ENCODE assay signal across 10 cellular contexts in genomic region chr14:57066887-57067513, GRCh38.
DNase-seq lines count a peak whose midpoint lies in the region; ATAC-seq and TF ChIP-seq lines count a peak whose summit lies in the region.
"Had no signal": no experiment of that assay in that cellular context is flagged by ENCODE, and none has a peak within 500 bp of the region (broad histone marks: within the 10 kb centered on the region; RNA-seq: fewer than 3 reads in every experiment).

No MANE protein-coding gene starts in this region.

- peaks cover 16 to 38% of the 10 kb centered on the region in 2 donors for H3K27me3 Mint-ChIP-seq in natural killer cell (ENCODE audit: low read depth in 2 of 2)

- H3K4me3 Mint-ChIP-seq in natural killer cell, result no peak overlapping the region
- H3K4me3 Mint-ChIP-seq: naive thymus-derived CD8-positive, alpha-beta T cell; T-helper 17 cell had no signal

- WGBS in liver, result 6% methylated on average over 12 of the region's 12 CpGs
- WGBS in upper lobe of left lung, 2 donors, result 14 to 20% methylated on average over 12 of the region's 12 CpGs

- H3K36me3 ChIP-seq in liver (ENCODE audit: control insufficient read depth in 4 of 4, insufficient read depth in 3 of 4, low read depth in 1 of 4, low read length in 3 of 4), result no peaks in the 10 kb centered on the region
- H3K36me3 ChIP-seq in upper lobe of left lung, result no peaks in the 10 kb centered on the region

- H3K27me3 ChIP-seq in liver (ENCODE audit: control insufficient read depth in 4 of 4, insufficient read depth in 4 of 4, low read length in 3 of 4), result peaks cover 0 to 7% (median 0%) of the 10 kb centered on the region in 4 donors
- H3K27me3 ChIP-seq in upper lobe of left lung, result no peaks in the 10 kb centered on the region

- DNase-seq in GM12865 (ENCODE audit: low read depth) (peak; percentile 54), NCI-H82 treated with DMSO at 0.1 percent for 48 hours (lab: John Stamatoyannopoulos, UW; ENCODE audit: unreplicated experiment) (peak; percentile 100), astrocyte of the hippocampus (ENCODE audit: low read depth, low spot score) (peak; percentile 58), upper lobe of left lung (peak; percentile 52 to 54), natural killer cell (no peak)

- H3K27ac Mint-ChIP-seq in natural killer cell, result no peak overlapping the region
- H3K27ac Mint-ChIP-seq: naive thymus-derived CD8-positive, alpha-beta T cell; T-helper 17 cell had no signal

- TF ChIP-seq RAD21 in liver (IDR thresholded peaks at IDR 0.05), result peak; percentile 94 to 96

- H3K4me3 ChIP-seq in GM12865 (ENCODE audit: low read depth, low read length), result no peak overlapping the region
- peak overlapping the region in 1 of 3 donors; percentile 6 for H3K4me3 ChIP-seq in liver (ENCODE audit: low read depth in 1 of 3, low read length in 3 of 3)
- H3K4me3 ChIP-seq in upper lobe of left lung, result no peak overlapping the region

- intact Hi-C loops in natural killer cell (cut with micrococcal nuclease), result no loop called here

- peak; percentile 75 for TF ChIP-seq CTCF in GM12865 (IDR thresholded peaks at IDR 0.05; ENCODE audit: insufficient read depth, low read depth, low read length, missing control alignments)
- peak; percentile 73 for TF ChIP-seq CTCF in liver (IDR thresholded peaks at IDR 0.05; ENCODE audit: low read depth, low read length, missing input control)
- TF ChIP-seq CTCF in upper lobe of left lung (IDR thresholded peaks at IDR 0.05), result peak in 4 of 6 experiments; percentile 25 to 32 (median 30)
- no peak for TF ChIP-seq CTCF in natural killer cell (IDR thresholded peaks at IDR 0.05)

- H3K4me1 ChIP-seq in liver (ENCODE audit: control insufficient read depth in 4 of 4, insufficient read depth in 4 of 4, low read length in 3 of 4), result peaks cover 0 to 10% (median 5%) of the 10 kb centered on the region in 4 donors
- no peaks in the 10 kb centered on the region for H3K4me1 ChIP-seq in upper lobe of left lung

- peak; percentile 78 for ATAC-seq in HG02610 (IDR thresholded peaks at IDR 0.05; ENCODE audit: unreplicated experiment)
- peak in 1 of 2 donors; percentile 32 for ATAC-seq in upper lobe of left lung (ENCODE audit: low FRiP score in 2 of 2)
- ATAC-seq in natural killer cell, result no peak
- no peak for ATAC-seq in GM18861 (IDR thresholded peaks at IDR 0.05; ENCODE audit: unreplicated experiment)
- ATAC-seq: naive thymus-derived CD8-positive, alpha-beta T cell; T-helper 17 cell had no signal

- no peaks in the 10 kb centered on the region for H3K4me1 Mint-ChIP-seq in natural killer cell

- no peaks in the 10 kb centered on the region for H3K36me3 Mint-ChIP-seq in natural killer cell
- H3K36me3 Mint-ChIP-seq: naive thymus-derived CD8-positive, alpha-beta T cell had no signal

- H3K9me3 ChIP-seq in liver (ENCODE audit: control insufficient read depth in 4 of 4, low read length in 3 of 4) (no peaks in the 10 kb centered on the region), upper lobe of left lung (no peaks in the 10 kb centered on the region)

- TF ChIP-seq EP300 in upper lobe of left lung (IDR thresholded peaks at IDR 0.05), result no peak

- no peaks in the 10 kb centered on the region for H3K9me3 Mint-ChIP-seq in natural killer cell
- H3K9me3 Mint-ChIP-seq: naive thymus-derived CD8-positive, alpha-beta T cell had no signal

- no peak overlapping the region for H3K9ac ChIP-seq in liver (ENCODE audit: low read depth in 1 of 2, low read length in 2 of 2)

- H3K27ac ChIP-seq in liver (ENCODE audit: low read depth in 1 of 2, low read length in 2 of 2), result no peak overlapping the region
- no peak overlapping the region for H3K27ac ChIP-seq in upper lobe of left lung

- no peak for TF ChIP-seq POLR2A in upper lobe of left lung (IDR thresholded peaks at IDR 0.05)

TF ChIP-seq in liver, 16 proteins besides CTCF, POLR2A, EP300 and RAD21:
- no peak for TF ChIP-seq NR2F2 (IDR thresholded peaks at IDR 0.05)
- TF ChIP-seq REST (IDR thresholded peaks at IDR 0.05), result no peak
- TF ChIP-seq RXRA (IDR thresholded peaks at IDR 0.05), result peak in 1 of 2 donors; percentile 8
